In genomic region chr3:129161860-129162271, GRCh38 we compare ENCODE assay signal across 8 cellular contexts. TPM values are rescaled to one million over a fixed set of nuclear protein-coding genes. Genes with fewer than 3 reads are reported as not detected.
A peak's percentile ranks its signal among the peaks of the same experiment; 100 is the strongest.
DNase-seq lines count a peak whose midpoint lies in the region; ATAC-seq and TF ChIP-seq lines count a peak whose summit lies in the region.

No MANE protein-coding gene starts in this region.

- peaks cover 22 to 44% (median 38%) of the 10 kb centered on the region in 4 donors for H3K36me3 ChIP-seq in esophagus muscularis mucosa

- CTCF ChIA-PET in activated CD4-positive, alpha-beta memory T cell treated with anti-CD3 and anti-CD28 coated beads for 36 hours (lab: Charles Lee): interaction anchor here (0.7 to 3.4 kb wide), 30 partner anchors 10 to 192 kb away, joined by 3 to 55 read pairs (median 6); partner anchors contain the start of genes CNBP, COPG1, HMCES and RAB43

- peaks cover 24 to 31% (median 27%) of the 10 kb centered on the region in 4 donors for H3K4me1 ChIP-seq in esophagus muscularis mucosa

- H3K27me3 ChIP-seq in esophagus muscularis mucosa: no peaks in the 10 kb centered on the region

- peak overlapping the region; percentile 93 to 97 (median 94) for H3K27ac ChIP-seq in esophagus muscularis mucosa (replicated peaks in 1 of 4)

- no peak for TF ChIP-seq EP300 in esophagus muscularis mucosa (IDR thresholded peaks at IDR 0.05)

- POLR2A ChIA-PET in activated CD4-positive, alpha-beta memory T cell treated with anti-CD3 and anti-CD28 coated beads for 36 hours (lab: Charles Lee): interaction anchor here (0.9 to 2.8 kb wide), 12 partner anchors 16 to 283 kb away, joined by 3 to 28 read pairs (median 4); partner anchors contain the start of genes CNBP, COPG1 and RAB43

- H3K9me3 ChIP-seq in esophagus muscularis mucosa: no peaks in the 10 kb centered on the region

- peak overlapping the region; percentile 100 for H3K27ac Mint-ChIP-seq in activated CD4-positive, alpha-beta memory T cell treated with anti-CD3 and anti-CD28 coated beads for 36 hours
- peak overlapping the region; percentile 100 for H3K27ac Mint-ChIP-seq in nephron

- TF ChIP-seq CTCF in esophagus muscularis mucosa (IDR thresholded peaks at IDR 0.05) (no peak), nephron (IDR thresholded peaks at IDR 0.05; ENCODE audit: unreplicated experiment in 3 of 3) (peak in 2 of 3 experiments; percentile 4 to 11)

- intact Hi-C loops in activated CD4-positive, alpha-beta memory T cell treated with anti-CD3 and anti-CD28 coated beads for 36 hours (cut with micrococcal nuclease): loop anchor here (1.0 to 2.0 kb wide), 7 partner anchors 15 to 358 kb away; partner anchors contain the start of gene COPG1
- intact Hi-C loops in esophagus muscularis mucosa (cut with DNase I): no loop called here

- peak overlapping the region; percentile 76 to 91 (median 80) for H3K4me3 ChIP-seq in esophagus muscularis mucosa

- peaks cover 31% of the 10 kb centered on the region for H3K4me1 Mint-ChIP-seq in activated CD4-positive, alpha-beta memory T cell treated with anti-CD3 and anti-CD28 coated beads for 36 hours (ENCODE audit: low read depth)
- peaks cover 35% of the 10 kb centered on the region for H3K4me1 Mint-ChIP-seq in nephron

- DNase-seq in activated CD4-positive, alpha-beta memory T cell treated with anti-CD3 and anti-CD28 coated beads for 36 hours: peak; percentile 50
- DNase-seq in esophagus muscularis mucosa (ENCODE audit: extremely low spot score): no peak
- no peak for DNase-seq in ureter (ENCODE audit: low spot score)
- DNase-seq in mesenteric fat pad (ENCODE audit: low spot score): no peak

- H3K4me3 Mint-ChIP-seq in activated CD4-positive, alpha-beta memory T cell treated with anti-CD3 and anti-CD28 coated beads for 36 hours: peak overlapping the region; percentile 98
- peak overlapping the region; percentile 90 to 98 (median 94) for H3K4me3 Mint-ChIP-seq in nephron

- no peaks in the 10 kb centered on the region for H3K9me3 Mint-ChIP-seq in activated CD4-positive, alpha-beta memory T cell treated with anti-CD3 and anti-CD28 coated beads for 36 hours
- H3K9me3 Mint-ChIP-seq in nephron: no peaks in the 10 kb centered on the region

- WGBS in esophagus muscularis mucosa: 2% methylated on average over 12 of the region's 12 CpGs

- H3K36me3 Mint-ChIP-seq in activated CD4-positive, alpha-beta memory T cell treated with anti-CD3 and anti-CD28 coated beads for 36 hours: peaks cover 24% of the 10 kb centered on the region
- peaks cover 21% of the 10 kb centered on the region for H3K36me3 Mint-ChIP-seq in nephron (ENCODE audit: low read depth)

- peak; percentile 3 for ATAC-seq in GM18498 (IDR thresholded peaks at IDR 0.05; ENCODE audit: unreplicated experiment)
- peak; percentile 1 for ATAC-seq in HG03460 (IDR thresholded peaks at IDR 0.05; ENCODE audit: unreplicated experiment)
- ATAC-seq in GM19397 (IDR thresholded peaks at IDR 0.05; ENCODE audit: unreplicated experiment): no peak

- TF ChIP-seq POLR2A in esophagus muscularis mucosa (IDR thresholded peaks at IDR 0.05; ENCODE audit: low read depth): no peak

- no peaks in the 10 kb centered on the region for H3K27me3 Mint-ChIP-seq in activated CD4-positive, alpha-beta memory T cell treated with anti-CD3 and anti-CD28 coated beads for 36 hours
- no peaks in the 10 kb centered on the region for H3K27me3 Mint-ChIP-seq in nephron (ENCODE audit: low read depth)

RNA-seq across cellular contexts. Expression of gene ISY1, which starts 1.0 kb away (rescaled TPM):
- 10 to 100 TPM; 60.7 to 61.7 TPM for total RNA-seq in activated CD4-positive, alpha-beta memory T cell treated with anti-CD3 and anti-CD28 coated beads for 36 hours
- total RNA-seq in esophagus muscularis mucosa: 10 to 100 TPM; 15.4 to 26.7 (median 18.4) TPM
- total RNA-seq in ureter: 34.4 TPM
- total RNA-seq in mesenteric fat pad: 23.4 TPM

RNA-seq across cellular contexts. Expression of gene CNBP, which starts 21.8 kb away (rescaled TPM):
- 100 to 1,000 TPM; 342 to 348 TPM for total RNA-seq in activated CD4-positive, alpha-beta memory T cell treated with anti-CD3 and anti-CD28 coated beads for 36 hours
- total RNA-seq in esophagus muscularis mucosa: 100 to 1,000 TPM; 395 to 523 (median 469) TPM
- 338 TPM for total RNA-seq in ureter
- total RNA-seq in mesenteric fat pad: 338 TPM

RNA-seq across cellular contexts. Expression of gene RAB43, which starts 40.3 kb away (rescaled TPM):
- 10 to 100 TPM; 45.7 to 49.7 TPM for total RNA-seq in activated CD4-positive, alpha-beta memory T cell treated with anti-CD3 and anti-CD28 coated beads for 36 hours
- total RNA-seq in esophagus muscularis mucosa (10 to 100 TPM in 3 of 4 donors, 1 to 10 TPM in 1; 7.5 to 18.4 (median 17.6) TPM), ureter (27.2 TPM), mesenteric fat pad (33.0 TPM)

Comparison
In these comparisons a context has a peak if more than half of its experiments do, and no peak if none do; other contexts are left out.
1. CTCF ChIP-seq: peak in nephron (2 of 3); none in esophagus muscularis mucosa (0 of 3).